13 cellular contexts compared by ENCODE assay signal in genomic region chr16:66569827-66570405, GRCh38. TPM values are rescaled to one million over a fixed set of nuclear protein-coding genes. Genes with fewer than 3 reads are reported as not detected.
DNase-seq lines count a peak whose midpoint lies in the region; ATAC-seq, FAIRE-seq and TF ChIP-seq lines count a peak whose summit lies in the region.
"Had no signal": no experiment of that assay in that cellular context is flagged by ENCODE, and none has a peak within 500 bp of the region (broad histone marks: within the 10 kb centered on the region; RNA-seq: fewer than 3 reads in every experiment).

No MANE protein-coding gene starts in this region.

- no peak for TF ChIP-seq CTCF in epithelial cell of esophagus (IDR thresholded peaks at IDR 0.05; ENCODE audit: insufficient read depth, low read depth, low read length, missing control alignments)
- no peak for TF ChIP-seq CTCF in D721Med (IDR thresholded peaks at IDR 0.05; ENCODE audit: insufficient read depth, missing control alignments)

- peaks cover 28 to 37% of the 10 kb centered on the region in 2 donors for H3K4me1 Mint-ChIP-seq in natural killer cell treated with Interleukin-12 subunit alpha and Interleukin-12 subunit beta and Interleukin-15 and Interleukin-18, amount 100 ng/mL, for 72 hours (ENCODE audit: low read depth in 2 of 2)

- H3K9me3 Mint-ChIP-seq in natural killer cell treated with Interleukin-12 subunit alpha and Interleukin-12 subunit beta and Interleukin-15 and Interleukin-18, amount 100 ng/mL, for 72 hours = no peaks in the 10 kb centered on the region
- H3K9me3 Mint-ChIP-seq: activated naive CD8-positive, alpha-beta T cell treated with anti-CD3 and anti-CD28 coated beads, Interleukin-2, amount 10 ng/mL, durations not matched to agents 7 days and 5 days had no signal

- peaks cover 11% of the 10 kb centered on the region for H3K36me3 Mint-ChIP-seq in natural killer cell treated with Interleukin-12 subunit alpha and Interleukin-12 subunit beta and Interleukin-15 and Interleukin-18, amount 100 ng/mL, for 72 hours

- H3K27me3 Mint-ChIP-seq in natural killer cell treated with Interleukin-12 subunit alpha and Interleukin-12 subunit beta and Interleukin-15 and Interleukin-18, amount 100 ng/mL, for 72 hours = no peaks in the 10 kb centered on the region
- H3K27me3 Mint-ChIP-seq: activated naive CD8-positive, alpha-beta T cell treated with anti-CD3 and anti-CD28 coated beads, Interleukin-2, amount 10 ng/mL, durations not matched to agents 7 days and 5 days had no signal

- H3K4me3 ChIP-seq in epithelial cell of esophagus (ENCODE audit: low read length) = no peak overlapping the region

- no peak overlapping the region for H3K27ac Mint-ChIP-seq in natural killer cell treated with Interleukin-12 subunit alpha and Interleukin-12 subunit beta and Interleukin-15 and Interleukin-18, amount 100 ng/mL, for 72 hours
- H3K27ac Mint-ChIP-seq: activated naive CD8-positive, alpha-beta T cell treated with anti-CD3 and anti-CD28 coated beads, Interleukin-2, amount 10 ng/mL, durations not matched to agents 7 days and 5 days had no signal

- ATAC-seq in natural killer cell treated with Interleukin-12 subunit alpha and Interleukin-12 subunit beta and Interleukin-15 and Interleukin-18, amount 100 ng/mL, for 72 hours = peak; percentile 56 to 57
- ATAC-seq in GM18520 (IDR thresholded peaks at IDR 0.05; ENCODE audit: unreplicated experiment) = no peak

- no peak overlapping the region for H3K4me3 Mint-ChIP-seq in natural killer cell treated with Interleukin-12 subunit alpha and Interleukin-12 subunit beta and Interleukin-15 and Interleukin-18, amount 100 ng/mL, for 72 hours
- H3K4me3 Mint-ChIP-seq: activated naive CD8-positive, alpha-beta T cell treated with anti-CD3 and anti-CD28 coated beads, Interleukin-2, amount 10 ng/mL, durations not matched to agents 7 days and 5 days had no signal

- no peak for FAIRE-seq in D721Med (lab: Jason Lieb, UNC)

- DNase-seq in Caki2 (ENCODE audit: low read depth) (peak; percentile 35), NCI-H226 (peak; percentile 58), epithelial cell of esophagus (ENCODE audit: low read depth) (peak; percentile 75), D721Med (ENCODE audit: insufficient read length, low spot score) (no peak), NCI-H1417 treated with DMSO at 0.1 percent for 48 hours (lab: John Stamatoyannopoulos, UW) (no peak)
- DNase-seq in natural killer cell treated with Interleukin-12 subunit alpha and Interleukin-12 subunit beta and Interleukin-15 and Interleukin-18, amount 100 ng/mL, for 72 hours (ENCODE audit: low spot score) = no peak
- DNase-seq in NK-92 treated with Interleukin-12 subunit alpha and Interleukin-12 subunit beta, amount 100 ng/mL, for 24 hours (lab: John Stamatoyannopoulos, UW) = no peak
- DNase-seq: activated CD8-positive, alpha-beta memory T cell treated with anti-CD3 and anti-CD28 coated beads for 24 hours; activated naive CD8-positive, alpha-beta T cell treated with anti-CD3 and anti-CD28 coated beads, Interleukin-2, amount 10 ng/mL, durations not matched to agents 7 days and 5 days; effector memory CD4-positive, alpha-beta T cell; NCI-H187; stimulated activated CD4-positive, alpha-beta T cell treated with anti-CD3 and anti-CD28 coated beads, Interleukin-2, amount 100 ng/mL, for 48 hours had no signal

- in situ Hi-C loops in Caki2 (cut with HindIII; ENCODE audit: low pct_unique_long_range_greater_than_20kb, low sequenced_read_pairs) = no loop called here

RNA-seq across cellular contexts. Expression of gene CMTM1, which starts 3.7 kb away (rescaled TPM):
- total RNA-seq in Caki2 (2014; rRNA removed; shearing (Covaris generic); ENCODE audit: low replicate concordance) = 0.52 and 1.5 TPM in 2 replicates
- total RNA-seq in natural killer cell treated with Interleukin-12 subunit alpha and Interleukin-12 subunit beta and Interleukin-15 and Interleukin-18, amount 100 ng/mL, for 72 hours = 10 to 100 TPM in 1 of 2 donors, 1 to 10 TPM in 1; 7.2 to 11.6 TPM

RNA-seq across cellular contexts. Expression of gene CMTM2, which starts 9.3 kb away (rescaled TPM):
- total RNA-seq in Caki2 (2014; rRNA removed; shearing (Covaris generic); ENCODE audit: low replicate concordance) = not detected in 2 replicates
- under 1 TPM; 0.45 to 0.67 TPM for total RNA-seq in natural killer cell treated with Interleukin-12 subunit alpha and Interleukin-12 subunit beta and Interleukin-15 and Interleukin-18, amount 100 ng/mL, for 72 hours

RNA-seq across cellular contexts. Expression of gene CKLF, which starts 17.5 kb away (rescaled TPM):
- total RNA-seq in Caki2 (2014; rRNA removed; shearing (Covaris generic); ENCODE audit: low replicate concordance) = 128 and 135 TPM in 2 replicates
- 10 to 100 TPM; 71.2 to 78.6 TPM for total RNA-seq in natural killer cell treated with Interleukin-12 subunit alpha and Interleukin-12 subunit beta and Interleukin-15 and Interleukin-18, amount 100 ng/mL, for 72 hours

RNA-seq across cellular contexts. Expression of gene TK2, which starts 20.0 kb away (rescaled TPM):
- total RNA-seq in Caki2 (2014; rRNA removed; shearing (Covaris generic); ENCODE audit: low replicate concordance) = 18.2 and 20.6 TPM in 2 replicates
- total RNA-seq in natural killer cell treated with Interleukin-12 subunit alpha and Interleukin-12 subunit beta and Interleukin-15 and Interleukin-18, amount 100 ng/mL, for 72 hours = 1 to 10 TPM; 5.9 to 6.3 TPM

RNA-seq across cellular contexts. Expression of gene CMTM3, which starts 34.6 kb away (rescaled TPM):
- total RNA-seq in Caki2 (2014; rRNA removed; shearing (Covaris generic); ENCODE audit: low replicate concordance) = 46.9 and 68.3 TPM in 2 replicates
- total RNA-seq in natural killer cell treated with Interleukin-12 subunit alpha and Interleukin-12 subunit beta and Interleukin-15 and Interleukin-18, amount 100 ng/mL, for 72 hours = 10 to 100 TPM; 43.8 to 49.7 TPM

Comparison
In these comparisons a context has a peak if more than half of its experiments do, and no peak if none do; other contexts are left out.
1. DNase-seq: peak in Caki2 (single experiment), NCI-H226 (single experiment) and epithelial cell of esophagus (single experiment); none in natural killer cell treated with Interleukin-12 subunit alpha and Interleukin-12 subunit beta and Interleukin-15 and Interleukin-18, amount 100 ng/mL, for 72 hours (single experiment), D721Med (single experiment), NK-92 treated with Interleukin-12 subunit alpha and Interleukin-12 subunit beta, amount 100 ng/mL, for 24 hours (single experiment) and NCI-H1417 treated with DMSO at 0.1 percent for 48 hours (single experiment).